ENCODE assay signal across 1 cellular context in the genomic region with DNA sequence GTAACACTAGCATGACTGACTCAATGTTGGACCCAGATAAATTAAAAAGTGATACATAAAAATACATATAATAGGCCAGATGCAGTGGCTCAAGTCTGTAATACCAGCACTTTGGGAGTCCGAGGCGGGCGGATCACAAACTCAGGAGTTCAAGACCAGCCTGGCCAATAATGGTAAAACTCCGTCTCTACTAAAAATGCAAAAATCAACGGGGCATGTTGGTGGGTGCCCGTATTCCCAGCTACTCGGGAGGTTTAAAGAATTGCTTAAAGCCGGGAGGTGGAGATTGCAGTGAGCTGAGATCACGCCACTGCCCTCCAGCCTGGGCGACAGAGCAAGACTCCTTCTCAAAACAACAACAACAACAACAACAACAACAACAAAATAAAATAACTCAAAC. TPM values are rescaled to one million over a fixed set of nuclear protein-coding genes. Genes with fewer than 3 reads are reported as not detected.
"Had no signal": no experiment of that assay in that cellular context is flagged by ENCODE, and none has a peak within 500 bp of the region (broad histone marks: within the 10 kb centered on the region; RNA-seq: fewer than 3 reads in every experiment).

No MANE protein-coding gene starts in this region.

RNA-seq across cellular contexts. Expression of a gene that starts 43.3 kb away (rescaled TPM):
- total RNA-seq: epithelial cell of proximal tubule had no signal
